ENCODE assay signal across 33 cellular contexts in genomic region chr7:134623193-134623592, GRCh38.
"Had no signal": no experiment of that assay in that cellular context is flagged by ENCODE, and none has a peak within 500 bp of the region (broad histone marks: within the 10 kb centered on the region; RNA-seq: fewer than 3 reads in every experiment).

No MANE protein-coding gene starts in this region.

- H3K36me3 ChIP-seq: adrenal gland, gastrocnemius medialis, heart left ventricle had no signal

- H3K4me1 Mint-ChIP-seq: activated CD8-positive, alpha-beta memory T cell treated with anti-CD3 and anti-CD28 coated beads, Interleukin-2, amount 10 ng/mL, durations not matched to agents 7 days and 5 days; activated naive CD4-positive, alpha-beta T cell treated with anti-CD3 and anti-CD28 coated beads, Interleukin-2, amount 50 U/mL, for 24 hours; central memory CD8-positive, alpha-beta T cell; endodermal cell had no signal

- H3K27ac Mint-ChIP-seq: activated CD4-positive, alpha-beta memory T cell treated with anti-CD3 and anti-CD28 coated beads for 36 hours; activated CD4-positive, alpha-beta T cell treated with anti-CD3 and anti-CD28 coated beads for 36 hours; activated CD4-positive, alpha-beta T cell treated with anti-CD3 and anti-CD28 coated beads, Interleukin-2, amount 10 ng/mL, durations not matched to agents 24 days and 14 days; activated CD8-positive, alpha-beta memory T cell treated with anti-CD3 and anti-CD28 coated beads, Interleukin-2, amount 10 ng/mL, durations not matched to agents 7 days and 5 days; activated CD8-positive, alpha-beta T cell treated with anti-CD3 and anti-CD28 coated beads, Interleukin-2, amount 10 ng/mL, durations not matched to agents 7 days and 5 days; activated naive CD4-positive, alpha-beta T cell treated with anti-CD3 and anti-CD28 coated beads for 36 hours; activated naive CD4-positive, alpha-beta T cell treated with anti-CD3 and anti-CD28 coated beads, Interleukin-2, amount 50 U/mL, for 24 hours; activated naive CD8-positive, alpha-beta T cell treated with anti-CD3 and anti-CD28 coated beads for 36 hours; activated naive CD8-positive, alpha-beta T cell treated with anti-CD3 and anti-CD28 coated beads, Interleukin-2, amount 50 U/mL, for 24 hours; activated T-helper 1 cell treated with anti-CD3 and anti-CD28 coated beads, Interleukin-12 subunit alpha, Interleukin-12 subunit beta, Interleukin-2, Interleukin-4 antibody, amounts not matched to agents 30 ng/mL and 10 ng/mL and 1 ng/mL, durations not matched to agents 14 hours and 24 hours and 36 hours; activated T-helper 2 cell treated with anti-CD3 and anti-CD28 coated beads, Interferon-gamma antibody, Interleukin-2, Interleukin-4, amounts not matched to agents 10 μg/mL and 5 μg/mL and 100 μg/mL, durations not matched to agents 14 hours and 24 hours and 36 hours; dendritic cell treated with granulocyte-macrophage colony-stimulating factor and Interleukin-4, amounts not matched to agents 40 ng/mL and 50 ng/mL, for 4 days; endodermal cell had no signal

- DNase-seq: activated CD4-positive, alpha-beta memory T cell treated with anti-CD3 and anti-CD28 coated beads for 36 hours; activated CD4-positive, alpha-beta T cell treated with anti-CD3 and anti-CD28 coated beads for 36 hours; activated CD4-positive, alpha-beta T cell treated with anti-CD3 and anti-CD28 coated beads, Interleukin-2, amount 10 ng/mL, durations not matched to agents 24 days and 14 days; activated CD4-positive, CD25-positive, alpha-beta regulatory T cell; activated CD4-positive, CD25-positive, alpha-beta regulatory T cell treated with anti-CD3 and anti-CD28 coated beads, Interleukin-2, amount 50 U/mL, for 72 hours; activated CD8-positive, alpha-beta memory T cell treated with anti-CD3 and anti-CD28 coated beads, Interleukin-2, amount 10 ng/mL, durations not matched to agents 7 days and 5 days; activated CD8-positive, alpha-beta memory T cell treated with anti-CD3 and anti-CD28 coated beads, Interleukin-2, amount 50 U/mL, for 4 hours; activated CD8-positive, alpha-beta T cell treated with anti-CD3 and anti-CD28 coated beads, Interleukin-2, amount 10 ng/mL, durations not matched to agents 7 days and 5 days; activated effector memory CD4-positive, alpha-beta T cell treated with anti-CD3 and anti-CD28 coated beads, Interleukin-2, amount 50 U/mL, for 16 hours; activated naive CD4-positive, alpha-beta T cell treated with anti-CD3 and anti-CD28 coated beads for 36 hours; activated naive CD8-positive, alpha-beta T cell treated with anti-CD3 and anti-CD28 coated beads for 36 hours; activated naive CD8-positive, alpha-beta T cell treated with anti-CD3 and anti-CD28 coated beads, Interleukin-2, amount 50 U/mL, for 24 hours; activated T-cell treated with anti-CD3 and anti-CD28 coated beads, Interleukin-2, amount 50 U/mL, for 1 hour; activated T-cell treated with anti-CD3 and anti-CD28 coated beads, Interleukin-2, amount 50 U/mL, for 48 hours; adrenal gland; amygdala; aorta; body of pancreas; dorsolateral prefrontal cortex; effector memory CD4-positive, alpha-beta T cell; endodermal cell; foreskin fibroblast; gastrocnemius medialis; glutamatergic neuron; heart left ventricle; hypothalamus; T-helper 2 cell had no signal

- H3K4me3 Mint-ChIP-seq: activated CD4-positive, alpha-beta memory T cell treated with anti-CD3 and anti-CD28 coated beads for 36 hours; activated CD4-positive, alpha-beta T cell treated with anti-CD3 and anti-CD28 coated beads for 36 hours; activated CD4-positive, alpha-beta T cell treated with anti-CD3 and anti-CD28 coated beads, Interleukin-2, amount 10 ng/mL, durations not matched to agents 24 days and 14 days; activated CD8-positive, alpha-beta memory T cell treated with anti-CD3 and anti-CD28 coated beads, Interleukin-2, amount 10 ng/mL, durations not matched to agents 7 days and 5 days; activated CD8-positive, alpha-beta T cell treated with anti-CD3 and anti-CD28 coated beads, Interleukin-2, amount 10 ng/mL, durations not matched to agents 7 days and 5 days; activated naive CD4-positive, alpha-beta T cell treated with anti-CD3 and anti-CD28 coated beads for 36 hours; activated naive CD4-positive, alpha-beta T cell treated with anti-CD3 and anti-CD28 coated beads, Interleukin-2, amount 50 U/mL, for 24 hours; activated naive CD8-positive, alpha-beta T cell treated with anti-CD3 and anti-CD28 coated beads for 36 hours; activated naive CD8-positive, alpha-beta T cell treated with anti-CD3 and anti-CD28 coated beads, Interleukin-2, amount 50 U/mL, for 24 hours; activated T-helper 1 cell treated with anti-CD3 and anti-CD28 coated beads, Interleukin-12 subunit alpha, Interleukin-12 subunit beta, Interleukin-2, Interleukin-4 antibody, amounts not matched to agents 30 ng/mL and 10 ng/mL and 1 ng/mL, durations not matched to agents 14 hours and 24 hours and 36 hours; central memory CD8-positive, alpha-beta T cell; dendritic cell treated with granulocyte-macrophage colony-stimulating factor and Interleukin-4, amounts not matched to agents 40 ng/mL and 50 ng/mL, for 4 days; endodermal cell had no signal

- H3K4me1 ChIP-seq: adrenal gland, body of pancreas, gastrocnemius medialis had no signal

- H3K9me3 Mint-ChIP-seq: activated CD4-positive, alpha-beta memory T cell treated with anti-CD3 and anti-CD28 coated beads for 36 hours; activated naive CD4-positive, alpha-beta T cell treated with anti-CD3 and anti-CD28 coated beads for 36 hours; activated naive CD4-positive, alpha-beta T cell treated with anti-CD3 and anti-CD28 coated beads, Interleukin-2, amount 50 U/mL, for 24 hours; activated naive CD8-positive, alpha-beta T cell treated with anti-CD3 and anti-CD28 coated beads for 36 hours; activated naive CD8-positive, alpha-beta T cell treated with anti-CD3 and anti-CD28 coated beads, Interleukin-2, amount 50 U/mL, for 24 hours; activated T-helper 1 cell treated with anti-CD3 and anti-CD28 coated beads, Interleukin-12 subunit alpha, Interleukin-12 subunit beta, Interleukin-2, Interleukin-4 antibody, amounts not matched to agents 30 ng/mL and 10 ng/mL and 1 ng/mL, durations not matched to agents 14 hours and 24 hours and 36 hours; activated T-helper 2 cell treated with anti-CD3 and anti-CD28 coated beads, Interferon-gamma antibody, Interleukin-2, Interleukin-4, amounts not matched to agents 10 μg/mL and 5 μg/mL and 100 μg/mL, durations not matched to agents 14 hours and 24 hours and 36 hours; central memory CD8-positive, alpha-beta T cell; dendritic cell treated with granulocyte-macrophage colony-stimulating factor and Interleukin-4, amounts not matched to agents 40 ng/mL and 50 ng/mL, for 4 days; endodermal cell had no signal

- H3K36me3 Mint-ChIP-seq: activated CD4-positive, alpha-beta memory T cell treated with anti-CD3 and anti-CD28 coated beads for 36 hours; activated CD8-positive, alpha-beta memory T cell treated with anti-CD3 and anti-CD28 coated beads, Interleukin-2, amount 10 ng/mL, durations not matched to agents 7 days and 5 days; activated naive CD4-positive, alpha-beta T cell treated with anti-CD3 and anti-CD28 coated beads, Interleukin-2, amount 50 U/mL, for 24 hours; activated naive CD8-positive, alpha-beta T cell treated with anti-CD3 and anti-CD28 coated beads for 36 hours had no signal

- H3K27me3 ChIP-seq: body of pancreas, gastrocnemius medialis had no signal

- ATAC-seq: activated CD4-positive, alpha-beta T cell treated with anti-CD3 and anti-CD28 coated beads for 36 hours; activated CD8-positive, alpha-beta memory T cell treated with anti-CD3 and anti-CD28 coated beads, Interleukin-2, amount 10 ng/mL, durations not matched to agents 7 days and 5 days; activated CD8-positive, alpha-beta T cell treated with anti-CD3 and anti-CD28 coated beads, Interleukin-2, amount 10 ng/mL, durations not matched to agents 7 days and 5 days; activated naive CD8-positive, alpha-beta T cell treated with anti-CD3 and anti-CD28 coated beads, Interleukin-2, amount 50 U/mL, for 24 hours; body of pancreas; gastrocnemius medialis; heart left ventricle had no signal

- H3K9me3 ChIP-seq: adrenal gland, body of pancreas, gastrocnemius medialis, heart left ventricle had no signal

- H3K4me3 ChIP-seq: adrenal gland, body of pancreas, coronary artery, dorsolateral prefrontal cortex, gastrocnemius medialis, heart left ventricle had no signal

- H3K27ac ChIP-seq: adrenal gland, body of pancreas, coronary artery, dorsolateral prefrontal cortex, gastrocnemius medialis, heart left ventricle had no signal
